31 cellular contexts compared by ENCODE assay signal in the genomic region with DNA sequence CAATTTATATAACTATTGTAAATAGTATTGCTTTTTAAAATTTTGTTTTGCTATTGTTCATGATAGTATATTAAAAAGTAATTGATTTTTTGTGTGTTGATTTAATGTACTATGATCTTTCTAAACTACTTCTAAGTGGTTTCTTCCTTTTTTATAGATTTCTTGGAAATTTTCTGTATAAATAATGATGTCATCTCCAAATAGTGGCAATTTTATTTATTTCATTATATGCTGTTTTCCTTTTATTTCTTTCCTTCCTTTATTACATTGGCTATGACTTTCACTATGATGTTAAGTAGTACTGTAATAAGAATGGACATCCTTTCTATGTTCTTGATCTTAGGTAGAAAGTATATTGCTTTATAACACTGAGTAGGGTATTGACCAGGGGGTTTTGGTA.
"Had no signal": no experiment of that assay in that cellular context is flagged by ENCODE, and none has a peak within 500 bp of the region (broad histone marks: within the 10 kb centered on the region; RNA-seq: fewer than 3 reads in every experiment).

No MANE protein-coding gene starts in this region.

- H3K9me3 Mint-ChIP-seq: stimulated activated naive CD8-positive, alpha-beta T cell treated with anti-CD3 and anti-CD28 coated beads, Interleukin-15, amount 100 ng/mL, for 72 hours; type B pancreatic cell had no signal

- H3K36me3 ChIP-seq: left lung, neural progenitor cell, neutrophil, ovary, prostate gland, sigmoid colon, tibial nerve, uterus had no signal

- DNase-seq: left colon; left lung; mesendoderm; naive B cell; natural killer cell; nephron progenitor cell; occipital lobe; ovary; posterior cingulate gyrus; retina; right cardiac atrium; sigmoid colon; stimulated activated CD4-positive, alpha-beta T cell treated with anti-CD3 and anti-CD28 coated beads, Interleukin-1b, Interleukin-23, amount 100 ng/mL, for 48 hours; stimulated activated CD4-positive, alpha-beta T cell treated with anti-CD3 and anti-CD28 coated beads, Interleukin-2, amount 100 ng/mL, for 48 hours; stimulated activated CD4-positive, alpha-beta T cell treated with anti-CD3 and anti-CD28 coated beads, Interleukin-4, amount 100 ng/mL, for 4 hours; stimulated activated CD8-positive, alpha-beta memory T cell treated with anti-CD3 and anti-CD28 coated beads, Interleukin-4, amount 100 ng/mL, for 48 hours; stimulated activated naive CD4-positive, alpha-beta T cell treated with Interleukin-2 at 50 U/mL for 16 hours; stimulated activated naive CD8-positive, alpha-beta T cell treated with anti-CD3 and anti-CD28 coated beads, Interleukin-15, amount 100 ng/mL, for 72 hours; substantia nigra; uterus had no signal

- FAIRE-seq: keratinocyte had no signal

- ATAC-seq: left colon; left lung; natural killer cell; right cardiac atrium; stimulated activated memory B cell treated with anti-CD40 and anti-IgM and Interleukin-4, amounts not matched to agents 10 μg/mL and 1 μg/mL and 100 μg/mL, for 72 hours; stimulated activated naive CD8-positive, alpha-beta T cell treated with anti-CD3 and anti-CD28 coated beads, Interleukin-15, amount 100 ng/mL, for 72 hours had no signal

- H3K9me3 ChIP-seq: neutrophil, ovary, prostate gland, uterus had no signal

- H3K27me3 ChIP-seq: hepatocyte, left lung, neural progenitor cell, neutrophil, ovary, sigmoid colon, tibial nerve, uterus had no signal

- H3K36me3 Mint-ChIP-seq: naive B cell; natural killer cell; stimulated activated memory B cell treated with anti-CD40 and anti-IgM and Interleukin-4, amounts not matched to agents 10 μg/mL and 1 μg/mL and 100 μg/mL, for 72 hours; type B pancreatic cell had no signal

- H3K4me1 Mint-ChIP-seq: naive B cell; natural killer cell; nephron progenitor cell; stimulated activated memory B cell treated with anti-CD40 and anti-IgM and Interleukin-4, amounts not matched to agents 10 μg/mL and 1 μg/mL and 100 μg/mL, for 72 hours; stimulated activated naive CD8-positive, alpha-beta T cell treated with anti-CD3 and anti-CD28 coated beads, Interleukin-15, amount 100 ng/mL, for 72 hours had no signal

- H3K27ac ChIP-seq: hepatocyte, left lung, neural progenitor cell, neutrophil, ovary, prostate gland, sigmoid colon, tibial nerve, uterus had no signal

- H2AFZ ChIP-seq: hepatocyte, neural progenitor cell had no signal

- H3K4me1 ChIP-seq: left lung, neural progenitor cell, prostate gland, sigmoid colon, tibial nerve, uterus had no signal

- H3K4me3 Mint-ChIP-seq: mesothelial cell of epicardium; naive B cell; natural killer cell; nephron progenitor cell; neural progenitor cell; stimulated activated memory B cell treated with anti-CD40 and anti-IgM and Interleukin-4, amounts not matched to agents 10 μg/mL and 1 μg/mL and 100 μg/mL, for 72 hours; stimulated activated naive CD8-positive, alpha-beta T cell treated with anti-CD3 and anti-CD28 coated beads, Interleukin-15, amount 100 ng/mL, for 72 hours; type B pancreatic cell had no signal

- H3K27me3 Mint-ChIP-seq: naive B cell; stimulated activated memory B cell treated with anti-CD40 and anti-IgM and Interleukin-4, amounts not matched to agents 10 μg/mL and 1 μg/mL and 100 μg/mL, for 72 hours; stimulated activated naive CD8-positive, alpha-beta T cell treated with anti-CD3 and anti-CD28 coated beads, Interleukin-15, amount 100 ng/mL, for 72 hours; type B pancreatic cell had no signal

- H3K79me2 ChIP-seq: hepatocyte had no signal

- H3K9ac ChIP-seq: neural progenitor cell had no signal

- H3K4me2 ChIP-seq: hepatocyte, neural progenitor cell, smooth muscle cell had no signal

- H3K4me3 ChIP-seq: hepatocyte, left lung, lung, neural progenitor cell, ovary, prostate gland, sigmoid colon, smooth muscle cell, tibial nerve, uterus had no signal

- H3K27ac Mint-ChIP-seq: mesothelial cell of epicardium; naive B cell; natural killer cell; nephron progenitor cell; neural progenitor cell; stimulated activated memory B cell treated with anti-CD40 and anti-IgM and Interleukin-4, amounts not matched to agents 10 μg/mL and 1 μg/mL and 100 μg/mL, for 72 hours; stimulated activated naive CD8-positive, alpha-beta T cell treated with anti-CD3 and anti-CD28 coated beads, Interleukin-15, amount 100 ng/mL, for 72 hours; type B pancreatic cell had no signal
